In genomic region chr17:57408064-57408811, GRCh38 we compare ENCODE assay signal across 9 cellular contexts.
A peak's percentile ranks its signal among the peaks of the same experiment; 100 is the strongest.
DNase-seq lines count a peak whose midpoint lies in the region; ATAC-seq lines count a peak whose summit lies in the region.
"Had no signal": no experiment of that assay in that cellular context is flagged by ENCODE, and none has a peak within 500 bp of the region (broad histone marks: within the 10 kb centered on the region; RNA-seq: fewer than 3 reads in every experiment).

No MANE protein-coding gene starts in this region.

- WGBS in thymus: 21% methylated on average over 13 of the region's 13 CpGs

- H3K27ac ChIP-seq in thymus (ENCODE audit: low read depth): peak overlapping the region; percentile 65

- peaks cover 32% of the 10 kb centered on the region for H3K4me1 ChIP-seq in thymus (ENCODE audit: control insufficient read depth, insufficient read depth, low read length)

- H3K27me3 ChIP-seq in thymus (ENCODE audit: control insufficient read depth, insufficient read depth): no peaks in the 10 kb centered on the region

- H3K4me3 ChIP-seq in thymus (ENCODE audit: low read length): peak overlapping the region; percentile 23
- H3K4me3 ChIP-seq: A549 had no signal

- ATAC-seq in HG03135 (IDR thresholded peaks at IDR 0.05; ENCODE audit: unreplicated experiment) (peak; percentile 64), HG03469 (IDR thresholded peaks at IDR 0.05; ENCODE audit: unreplicated experiment) (no peak)
- ATAC-seq: A549 had no signal

- peaks cover 11% of the 10 kb centered on the region for H3K36me3 ChIP-seq in thymus (ENCODE audit: control insufficient read depth, insufficient read depth)

- DNase-seq in NCI-H1105 treated with DMSO at 0.1 percent for 48 hours (lab: John Stamatoyannopoulos, UW): peak; percentile 23
- no peak for DNase-seq in NCI-H1105 (lab: John Stamatoyannopoulos, UW)
- DNase-seq in NOMO-1 treated with DMSO at 0.1 percent for 48 hours (lab: John Stamatoyannopoulos, UW; ENCODE audit: unreplicated experiment): peak; percentile 64
- peak; percentile 34 for DNase-seq in germinal center (ENCODE audit: low spot score)
- no peak for DNase-seq in SK-N-DZ (ENCODE audit: low spot score)

- no peaks in the 10 kb centered on the region for H3K9me3 ChIP-seq in thymus (ENCODE audit: control insufficient read depth)
- H3K9me3 ChIP-seq: A549 had no signal

Comparison
In these comparisons a context has a peak if more than half of its experiments do, and no peak if none do; other contexts are left out.
1. DNase-seq: peak in NCI-H1105 treated with DMSO at 0.1 percent for 48 hours (single experiment), NOMO-1 treated with DMSO at 0.1 percent for 48 hours (single experiment) and germinal center (single experiment); none in NCI-H1105 (single experiment) and SK-N-DZ (single experiment).